Comparison of ENCODE assay signal across 7 cellular contexts in genomic region chr10:86966008-86966654, GRCh38. TPM values are rescaled to one million over a fixed set of nuclear protein-coding genes. Genes with fewer than 3 reads are reported as not detected.
DNase-seq lines count a peak whose midpoint lies in the region; ATAC-seq, FAIRE-seq and TF ChIP-seq lines count a peak whose summit lies in the region.

No MANE protein-coding gene starts in this region.

- no peak overlapping the region for H3K9ac ChIP-seq in colonic mucosa (ENCODE audit: low read depth in 2 of 2, low read length in 2 of 2)

- peaks cover 5% of the 10 kb centered on the region for H3K4me1 ChIP-seq in colonic mucosa
- peaks cover 0 to 4% of the 10 kb centered on the region in 2 donors for H3K4me1 ChIP-seq in small intestine (ENCODE audit: control insufficient read depth in 2 of 2, insufficient read depth in 1 of 2, low read depth in 1 of 2, low read length in 1 of 2)

- intact Hi-C loops in colonic mucosa (cut with DNase I) (no loop called here), sciatic nerve (cut with DNase I) (no loop called here)

- H3K4me3 ChIP-seq in colonic mucosa = no peak overlapping the region
- H3K4me3 ChIP-seq in small intestine (ENCODE audit: low read depth in 1 of 2, low read length in 2 of 2) = no peak overlapping the region

- H3K27me3 ChIP-seq in colonic mucosa (no peaks in the 10 kb centered on the region), small intestine (ENCODE audit: control insufficient read depth in 2 of 2, insufficient read depth in 2 of 2, low read length in 2 of 2) (no peaks in the 10 kb centered on the region)

- ATAC-seq in GM18505 (IDR thresholded peaks at IDR 0.05; ENCODE audit: unreplicated experiment) (no peak), HG02759 (IDR thresholded peaks at IDR 0.05; ENCODE audit: unreplicated experiment) (peak; percentile 11), sciatic nerve (no peak)

- DNase-seq in colonic mucosa = no peak
- DNase-seq in sciatic nerve (ENCODE audit: low spot score) = peak; percentile 21
- no peak for DNase-seq in cerebellum (ENCODE audit: low spot score)
- DNase-seq in D721Med (ENCODE audit: insufficient read length, low spot score) = no peak
- DNase-seq in small intestine = no peak

- no peak for TF ChIP-seq CTCF in colonic mucosa (IDR thresholded peaks at IDR 0.05)
- TF ChIP-seq CTCF in D721Med (IDR thresholded peaks at IDR 0.05; ENCODE audit: insufficient read depth, missing control alignments) = no peak

- peak overlapping the region; percentile 12 for H3K27ac ChIP-seq in colonic mucosa
- H3K27ac ChIP-seq in small intestine (ENCODE audit: low read depth in 1 of 2, low read length in 1 of 2) = no peak overlapping the region

- H3K36me3 ChIP-seq in colonic mucosa = no peaks in the 10 kb centered on the region
- H3K36me3 ChIP-seq in small intestine (ENCODE audit: control insufficient read depth in 2 of 2, insufficient read depth in 2 of 2, low read length in 2 of 2) = no peaks in the 10 kb centered on the region

- TF ChIP-seq POLR2A in GM18505 (IDR thresholded peaks at IDR 0.05; ENCODE audit: borderline replicate concordance, extremely low read depth, insufficient read depth, insufficient read length) = peak; percentile 31

- H3K9me3 ChIP-seq in colonic mucosa (no peaks in the 10 kb centered on the region), small intestine (ENCODE audit: control insufficient read depth, low read depth) (no peaks in the 10 kb centered on the region)

- WGBS in small intestine, 3 donors = 57 to 82% (median 69%) methylated on average over 11 of the region's 11 CpGs

- no peak for FAIRE-seq in D721Med (lab: Jason Lieb, UNC)
- FAIRE-seq in small intestine (lab: Jason Lieb, UNC) = no peak

RNA-seq across cellular contexts. Expression of gene ADIRF, which starts 2.2 kb away (rescaled TPM):
- total RNA-seq in colonic mucosa (10 to 100 TPM; 41.5 to 91.2 TPM), sciatic nerve (599 TPM), cerebellum (3.2 TPM)
- polyA plus RNA-seq in small intestine = 1,000 to 10,000 TPM in 1 of 3 donors, 100 to 1,000 TPM in 2; 193 to 1,065 (median 750) TPM

RNA-seq across cellular contexts. Expression of gene SNCG, which starts 7.7 kb away (rescaled TPM):
- total RNA-seq in colonic mucosa (1 to 10 TPM; 2.6 to 6.6 TPM), sciatic nerve (132 TPM), cerebellum (8.9 TPM)
- 10 to 100 TPM in 1 of 3 donors, 1 to 10 TPM in 2; 2.4 to 44.8 (median 4.0) TPM for polyA plus RNA-seq in small intestine

RNA-seq across cellular contexts. Expression of gene MMRN2, which starts 8.7 kb away (rescaled TPM):
- 1 to 10 TPM; 3.4 to 7.4 TPM for total RNA-seq in colonic mucosa
- total RNA-seq in sciatic nerve = 66.2 TPM
- 5.2 TPM for total RNA-seq in cerebellum
- 10 to 100 TPM in 1 of 3 donors, 1 to 10 TPM in 1, under 1 TPM in 1; 0.45 to 20.8 (median 1.4) TPM for polyA plus RNA-seq in small intestine

RNA-seq across cellular contexts. Expression of gene FAM25A, which starts 54.0 kb away (rescaled TPM):
- total RNA-seq in colonic mucosa (not detected), sciatic nerve (not detected), cerebellum (not detected)
- polyA plus RNA-seq in small intestine = not detected

Comparison
In these comparisons a context has a peak if more than half of its experiments do, and no peak if none do; other contexts are left out.
1. RNA of gene ADIRF, which starts 2.2 kb away (total RNA-seq): 599 TPM in sciatic nerve (single experiment) and 41.5 to 91.2 TPM in colonic mucosa; 3.2 TPM in cerebellum (single experiment); every median in the first group is over 10 times any median in the second.
2. RNA of gene SNCG, which starts 7.7 kb away (total RNA-seq): 132 TPM in sciatic nerve (single experiment); 8.9 TPM in cerebellum (single experiment) and 2.6 to 6.6 TPM in colonic mucosa; every median in the first group is over 10 times any median in the second.